ENCODE assay signal across 1 cellular context in genomic region chr7:108146070-108146842, GRCh38.
TF ChIP-seq lines count a peak whose summit lies in the region.

No MANE protein-coding gene starts in this region.

TF ChIP-seq in SK-N-SH, 30 proteins besides CTCF, POLR2A, EP300 and RAD21 (continued from another document):
- TF ChIP-seq RCOR1 (IDR thresholded peaks at IDR 0.05; ENCODE audit: low read length) = peak; percentile 71
- no peak for TF ChIP-seq REST (IDR thresholded peaks at IDR 0.05; ENCODE audit: low read depth, low read length)
- peak; percentile 98 for TF ChIP-seq SMC3 (IDR thresholded peaks at IDR 0.05; ENCODE audit: low read depth, low read length)
- no peak for TF ChIP-seq NRF1 (IDR thresholded peaks at IDR 0.05; ENCODE audit: low read depth, low read length)
- peak; percentile 75; the same call in 1 of the 2 replicates for TF ChIP-seq MXI1 (IDR thresholded peaks at IDR 0.05; ENCODE audit: low read depth, low read length)
- peak; percentile 72 for TF ChIP-seq CHD2 (IDR thresholded peaks at IDR 0.05; ENCODE audit: low read length, partially characterized antibody)
